29 cellular contexts compared by ENCODE assay signal in genomic region chr3:187551419-187551818, GRCh38.
DNase-seq lines count a peak whose midpoint lies in the region; ATAC-seq and TF ChIP-seq lines count a peak whose summit lies in the region.
"Had no signal": no experiment of that assay in that cellular context is flagged by ENCODE, and none has a peak within 500 bp of the region (broad histone marks: within the 10 kb centered on the region; RNA-seq: fewer than 3 reads in every experiment).

No MANE protein-coding gene starts in this region.

- no peak overlapping the region for H3K4me3 Mint-ChIP-seq in chondrocyte (ENCODE audit: unreplicated experiment)
- H3K4me3 Mint-ChIP-seq: activated B cell treated with CpG ODN at 0.5 μM for 24 hours; activated CD4-positive, alpha-beta T cell treated with anti-CD3 and anti-CD28 coated beads, Interleukin-2, amount 10 ng/mL, durations not matched to agents 7 days and 5 days; activated T-cell treated with anti-CD3 and anti-CD28 coated beads, Interleukin-2, amount 50 U/mL, for 4 hours; CD4-positive, alpha-beta memory T cell; dendritic cell treated with granulocyte-macrophage colony-stimulating factor and Interleukin-4, amounts not matched to agents 40 ng/mL and 50 ng/mL, for 4 days; stimulated activated naive CD8-positive, alpha-beta T cell treated with anti-CD3 and anti-CD28 coated beads, Interleukin-15, amount 100 ng/mL, for 72 hours; T-cell had no signal

- H3K4me1 Mint-ChIP-seq in chondrocyte (ENCODE audit: low read depth): peaks cover 11% of the 10 kb centered on the region
- H3K4me1 Mint-ChIP-seq: activated B cell treated with CpG ODN at 0.5 μM for 24 hours; activated CD4-positive, alpha-beta T cell treated with anti-CD3 and anti-CD28 coated beads, Interleukin-2, amount 10 ng/mL, durations not matched to agents 7 days and 5 days; CD4-positive, alpha-beta memory T cell; stimulated activated naive CD8-positive, alpha-beta T cell treated with anti-CD3 and anti-CD28 coated beads, Interleukin-15, amount 100 ng/mL, for 72 hours; T-cell had no signal

- H3K27ac Mint-ChIP-seq in chondrocyte (ENCODE audit: unreplicated experiment): no peak overlapping the region
- H3K27ac Mint-ChIP-seq: activated B cell treated with CpG ODN at 0.5 μM for 24 hours; activated CD4-positive, alpha-beta T cell treated with anti-CD3 and anti-CD28 coated beads, Interleukin-2, amount 10 ng/mL, durations not matched to agents 7 days and 5 days; CD4-positive, alpha-beta memory T cell; dendritic cell treated with granulocyte-macrophage colony-stimulating factor and Interleukin-4, amounts not matched to agents 40 ng/mL and 50 ng/mL, for 4 days; stimulated activated naive CD8-positive, alpha-beta T cell treated with anti-CD3 and anti-CD28 coated beads, Interleukin-15, amount 100 ng/mL, for 72 hours; T-cell had no signal

- DNase-seq in A172 (ENCODE audit: low spot score) (peak; percentile 27), GM03348 (ENCODE audit: low spot score) (peak; percentile 33), amniotic epithelial cell (ENCODE audit: low read depth) (peak; percentile 46), glomerular visceral epithelial cell (ENCODE audit: extremely low spot score) (peak; percentile 24), chondrocyte (ENCODE audit: low spot score) (no peak)
- DNase-seq in activated CD4-positive, alpha-beta T cell treated with anti-CD3 and anti-CD28 coated beads, Interleukin-2, amount 50 U/mL, for 48 hours: no peak
- DNase-seq: activated B cell treated with CpG ODN at 0.5 μM for 24 hours; activated CD4-positive, alpha-beta T cell treated with anti-CD3 and anti-CD28 coated beads, Interleukin-2, amount 10 ng/mL, durations not matched to agents 7 days and 5 days; activated gamma-delta T cell treated with Interleukin-2 at 50 U/mL for 16 hours; activated T-cell treated with anti-CD3 and anti-CD28 coated beads, Interleukin-2, amount 50 U/mL, for 4 hours; CD4-positive, alpha-beta memory T cell; central memory CD4-positive, alpha-beta T cell; hypothalamus; KG1; left ventricle myocardium superior; MM.1S; NCI-H1930; NCI-H524 treated with DMSO at 0.1 percent for 48 hours; OCI-M1; posterior cingulate gyrus; right cardiac atrium; spleen; stimulated activated CD4-positive, alpha-beta T cell treated with anti-CD3 and anti-CD28 coated beads, Interleukin-2, amount 100 ng/mL, for 24 hours; stimulated activated naive CD8-positive, alpha-beta T cell treated with anti-CD3 and anti-CD28 coated beads, Interleukin-15, amount 100 ng/mL, for 72 hours; T-cell had no signal

- no peaks in the 10 kb centered on the region for H3K36me3 Mint-ChIP-seq in chondrocyte (ENCODE audit: low read depth)
- H3K36me3 Mint-ChIP-seq: CD4-positive, alpha-beta memory T cell; T-cell had no signal

- H3K9me3 Mint-ChIP-seq in chondrocyte (ENCODE audit: low read depth): no peaks in the 10 kb centered on the region
- H3K9me3 Mint-ChIP-seq: activated B cell treated with CpG ODN at 0.5 μM for 24 hours; activated CD4-positive, alpha-beta T cell treated with anti-CD3 and anti-CD28 coated beads, Interleukin-2, amount 10 ng/mL, durations not matched to agents 7 days and 5 days; activated T-cell treated with anti-CD3 and anti-CD28 coated beads, Interleukin-2, amount 50 U/mL, for 4 hours; CD4-positive, alpha-beta memory T cell; dendritic cell treated with granulocyte-macrophage colony-stimulating factor and Interleukin-4, amounts not matched to agents 40 ng/mL and 50 ng/mL, for 4 days; stimulated activated naive CD8-positive, alpha-beta T cell treated with anti-CD3 and anti-CD28 coated beads, Interleukin-15, amount 100 ng/mL, for 72 hours; T-cell had no signal

- peaks cover 7% of the 10 kb centered on the region for H3K27me3 Mint-ChIP-seq in chondrocyte (ENCODE audit: low read depth)
- H3K27me3 Mint-ChIP-seq: dendritic cell treated with granulocyte-macrophage colony-stimulating factor and Interleukin-4, amounts not matched to agents 40 ng/mL and 50 ng/mL, for 4 days had no signal

- TF ChIP-seq CTCF in chondrocyte (IDR thresholded peaks at IDR 0.05): no peak

- ATAC-seq in GM21723 (IDR thresholded peaks at IDR 0.05; ENCODE audit: unreplicated experiment) (no peak), HG02870 (IDR thresholded peaks at IDR 0.05; ENCODE audit: unreplicated experiment) (no peak)
- ATAC-seq: activated T-cell treated with anti-CD3 and anti-CD28 coated beads, Interleukin-2, amount 50 U/mL, for 4 hours; esophagus mucosa; left ventricle myocardium superior; right cardiac atrium; stimulated activated naive CD8-positive, alpha-beta T cell treated with anti-CD3 and anti-CD28 coated beads, Interleukin-15, amount 100 ng/mL, for 72 hours; T-cell had no signal

Comparison
In these comparisons a context has a peak if more than half of its experiments do, and no peak if none do; other contexts are left out.
1. DNase-seq: peak in A172 (single experiment), GM03348 (single experiment), amniotic epithelial cell (single experiment) and glomerular visceral epithelial cell (single experiment); none in activated CD4-positive, alpha-beta T cell treated with anti-CD3 and anti-CD28 coated beads, Interleukin-2, amount 50 U/mL, for 48 hours (0 of 2) and chondrocyte (single experiment).